In the genomic region with DNA sequence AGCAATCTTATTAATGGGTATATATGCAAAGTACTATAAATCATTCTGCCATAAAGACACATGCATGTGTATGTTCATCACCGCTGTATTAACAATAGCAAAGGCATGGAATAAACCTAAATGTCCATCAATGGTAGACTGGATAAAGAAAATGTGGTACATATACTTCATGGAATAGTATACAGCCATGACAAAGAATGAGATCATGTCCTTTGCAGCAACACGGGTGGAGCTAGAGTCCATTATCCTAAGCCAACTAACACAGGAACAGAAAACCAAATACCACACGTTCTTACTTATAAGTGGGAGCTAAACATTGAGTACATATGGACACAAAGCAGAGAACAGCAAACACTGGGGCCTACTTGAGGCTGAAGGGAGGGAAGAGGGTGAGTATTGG, we compare ENCODE assay signal across 2 cellular contexts.
A peak's percentile ranks its signal among the peaks of the same experiment; 100 is the strongest.
DNase-seq lines count a peak whose midpoint lies in the region; ATAC-seq, FAIRE-seq and TF ChIP-seq lines count a peak whose summit lies in the region.
"Not testable (repeated sequence)": the region's sequence is repeated elsewhere in the genome, so short reads cannot be mapped to it uniquely, and the experiment has no call there.

No MANE protein-coding gene starts in this region.

- FAIRE-seq in K562 (lab: Jason Lieb, UNC) = not testable (repeated sequence)

- TF ChIP-seq CTCF in HEK293 (tag by site-specific recombination; IDR thresholded peaks at IDR 0.05); K562 (IDR thresholded peaks at IDR 0.05 in 2 of 3, conservative IDR thresholded peaks at IDR 0.05 in 1 of 3; ENCODE audit: insufficient read depth in 2 of 3, low read depth in 1 of 3, low read length in 3 of 3): not testable (repeated sequence)

- H3K27ac ChIP-seq in HEK293 (ENCODE audit: extremely low read depth, low read depth, low read length); K562 (ENCODE audit: extremely low read depth, low read depth, low read length): not testable (repeated sequence)

- not testable (repeated sequence) for H3K27me3 ChIP-seq in K562 (ENCODE audit: control insufficient read depth in 2 of 2, insufficient read depth in 2 of 2, low read length in 2 of 2)

- POLR2A ChIA-PET in HEK293 (lab: Yijun Ruan, JAX); K562 (lab: Yijun Ruan, JAX): not testable (repeated sequence)

- not testable (repeated sequence) for H3K4me1 ChIP-seq in HEK293 (ENCODE audit: control insufficient read depth, insufficient read depth, low read length); K562 (replicated peaks in 1 of 2; ENCODE audit: control insufficient read depth in 2 of 2, insufficient read depth in 2 of 2, low read length in 2 of 2)

- TF ChIP-seq EP300 in K562 (IDR thresholded peaks at IDR 0.05; ENCODE audit: low read length) = not testable (repeated sequence)

- TF ChIP-seq POLR2A in K562 (conservative IDR thresholded peaks at IDR 0.05) = not testable (repeated sequence)

- H3K36me3 ChIP-seq in HEK293 (ENCODE audit: control insufficient read depth in 2 of 2, insufficient read depth in 1 of 2, low read length in 2 of 2); K562 (ENCODE audit: control insufficient read depth, insufficient read depth, low read length): not testable (repeated sequence)

- intact Hi-C loops in K562 (cut with micrococcal nuclease) = not testable (repeated sequence)

- TF ChIP-seq RAD21 in K562 (CRISPR knock-in tag; conservative IDR thresholded peaks at IDR 0.05 in 1 of 2, IDR thresholded peaks at IDR 0.05 in 1 of 2) = not testable (repeated sequence)

- not testable (repeated sequence) for H4K20me1 ChIP-seq in K562 (replicated peaks; ENCODE audit: control insufficient read depth, insufficient read depth, low read length)

- H3K4me3 ChIP-seq in HEK293 (ENCODE audit: low read depth, low read length); K562: not testable (repeated sequence)

- WGBS in K562 (ENCODE audit: insufficient coverage, low coverage, missing lambda C conversion rate) = 6% methylated on average over 3 of the region's 3 CpGs

- H2AFZ ChIP-seq in K562 (ENCODE audit: low read depth, low read length) = not testable (repeated sequence)

- CTCF ChIA-PET in HEK293 (lab: Yijun Ruan, JAX); K562 (lab: Yijun Ruan, JAX; ENCODE audit: low intra/inter-chr PET ratio): not testable (repeated sequence)

- H3K79me2 ChIP-seq in K562 (ENCODE audit: control insufficient read depth, insufficient read depth, low read length) = not testable (repeated sequence)

- DNase-seq in K562 (ENCODE audit: extremely low read depth in 1 of 4, low spot score in 3 of 4) = not testable (repeated sequence)

- not testable (repeated sequence) for BruUV-seq in K562 (replicated peaks; lab: Mats Ljungman, UMichigan)

- in situ Hi-C loops in K562 (cut with MboI) = not testable (repeated sequence)

- not testable (repeated sequence) for H3K9me1 ChIP-seq in K562 (ENCODE audit: control insufficient read depth, insufficient read depth, low read length)

- H3K9ac ChIP-seq in K562 (ENCODE audit: insufficient read depth in 1 of 2, low read depth in 2 of 2, low read length in 2 of 2) = not testable (repeated sequence)

- not testable (repeated sequence) for H3K4me2 ChIP-seq in K562 (ENCODE audit: insufficient read depth, low read length)

- ATAC-seq in K562 = not testable (repeated sequence)

- not testable (repeated sequence) for H3K9me3 ChIP-seq in HEK293 (ENCODE audit: control insufficient read depth, insufficient read depth, low read depth, low read length); K562 (replicated peaks; ENCODE audit: control insufficient read depth, insufficient read depth, low read depth, low read length)

TF ChIP-seq in HEK293, 187 proteins besides CTCF, POLR2A, EP300 and RAD21:
- peak; percentile 85 for TF ChIP-seq ZNF146 (tag by site-specific recombination; IDR thresholded peaks at IDR 0.05)

TF ChIP-seq in K562, 482 proteins besides CTCF, POLR2A, EP300 and RAD21:
- TF ChIP-seq RBM25 (IDR thresholded peaks at IDR 0.05; ENCODE audit: low read depth, low read length, severe bottlenecking) = peak; percentile 42
- peak; percentile 76 for TF ChIP-seq ZNF146 (CRISPR knock-in tag; IDR thresholded peaks at IDR 0.05; ENCODE audit: unreplicated experiment)
